9 cellular contexts compared by ENCODE assay signal in the genomic region with DNA sequence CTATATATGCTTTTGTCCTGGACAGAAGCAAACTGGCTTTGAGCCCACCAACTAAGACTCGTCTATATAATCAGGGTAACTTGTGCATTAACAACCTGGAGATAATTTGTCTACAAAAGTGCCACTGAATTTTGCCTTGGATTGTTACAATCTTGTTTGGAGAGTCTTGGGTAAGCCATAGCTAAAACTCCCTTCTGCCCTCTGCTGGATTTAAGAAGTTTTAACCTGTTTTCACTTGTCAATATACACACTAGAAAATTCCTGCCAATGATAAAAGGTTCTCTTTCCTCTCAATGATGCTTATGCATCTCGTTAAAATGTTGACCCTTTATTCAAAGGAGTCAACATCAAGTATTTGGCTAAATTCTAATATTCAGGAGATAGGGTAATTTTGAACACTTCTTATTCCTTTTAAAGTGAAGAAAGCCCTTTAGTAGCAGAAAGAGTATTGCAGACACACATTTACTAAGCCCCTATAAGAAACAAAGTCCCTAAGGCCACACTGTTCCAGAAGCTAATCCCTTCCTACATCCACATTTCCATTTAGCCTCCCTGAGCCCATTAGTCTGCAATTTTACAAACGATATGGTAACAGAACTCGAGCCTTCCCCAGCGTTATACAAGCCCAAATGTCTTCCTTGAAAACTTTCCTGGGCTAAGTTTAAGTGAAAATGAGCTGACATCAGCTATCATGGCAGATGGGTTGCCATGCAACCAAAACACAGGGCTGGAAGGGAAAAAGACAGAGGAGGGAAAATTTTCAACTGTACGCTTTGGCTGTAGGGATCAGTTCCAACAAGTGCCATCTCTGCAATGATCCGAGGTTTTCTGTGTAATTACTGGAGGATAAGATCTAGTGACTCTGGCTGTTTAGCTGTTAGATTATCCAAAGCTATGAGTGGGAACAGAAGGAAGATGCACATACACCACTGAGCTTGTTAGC.
DNase-seq lines count a peak whose midpoint lies in the region; ATAC-seq and TF ChIP-seq lines count a peak whose summit lies in the region.
"Had no signal": no experiment of that assay in that cellular context is flagged by ENCODE, and none has a peak within 500 bp of the region (broad histone marks: within the 10 kb centered on the region; RNA-seq: fewer than 3 reads in every experiment).

No MANE protein-coding gene starts in this region.

- DNase-seq in G401 (ENCODE audit: low spot score) (peak; percentile 71), HCEC 1CT (peak; percentile 61), NCI-H2107 (lab: John Stamatoyannopoulos, UW) (peak; percentile 75), WTC11 (ENCODE audit: low spot score) (no peak), hepatocyte (ENCODE audit: low spot score) (peak; percentile 70), tibial nerve (ENCODE audit: low spot score in 2 of 2) (no peak)
- no peak for DNase-seq in activated T-helper 1 cell treated with anti-CD3 and anti-CD28 coated beads, Interleukin-12 subunit alpha, Interleukin-12 subunit beta, Interleukin-2, Interleukin-4 antibody, amounts not matched to agents 30 ng/mL and 10 ng/mL and 1 ng/mL, durations not matched to agents 14 hours and 24 hours and 36 hours (ENCODE audit: low spot score)
- DNase-seq in effector CD8-positive, alpha-beta T cell (lab: John Stamatoyannopoulos, UW): no peak

- H3K4me2 ChIP-seq in hepatocyte: no peak overlapping the region

- no peaks in the 10 kb centered on the region for H3K27me3 Mint-ChIP-seq in WTC11 (ENCODE audit: low read depth)
- no peaks in the 10 kb centered on the region for H3K27me3 Mint-ChIP-seq in activated T-helper 1 cell treated with anti-CD3 and anti-CD28 coated beads, Interleukin-12 subunit alpha, Interleukin-12 subunit beta, Interleukin-2, Interleukin-4 antibody, amounts not matched to agents 30 ng/mL and 10 ng/mL and 1 ng/mL, durations not matched to agents 14 hours and 24 hours and 36 hours (ENCODE audit: insufficient read depth)

- H3K79me2 ChIP-seq in hepatocyte: peaks cover 24% of the 10 kb centered on the region

- H3K4me1 ChIP-seq in hepatocyte (ENCODE audit: insufficient read depth) (no peaks in the 10 kb centered on the region), tibial nerve (peaks cover 0 to 8% (median 0%) of the 10 kb centered on the region in 4 donors)

- H3K9me3 ChIP-seq in hepatocyte (ENCODE audit: low read depth) (no peaks in the 10 kb centered on the region), tibial nerve (no peaks in the 10 kb centered on the region)

- H3K36me3 Mint-ChIP-seq in WTC11: peaks cover 22% of the 10 kb centered on the region
- peaks cover 10% of the 10 kb centered on the region for H3K36me3 Mint-ChIP-seq in activated T-helper 1 cell treated with anti-CD3 and anti-CD28 coated beads, Interleukin-12 subunit alpha, Interleukin-12 subunit beta, Interleukin-2, Interleukin-4 antibody, amounts not matched to agents 30 ng/mL and 10 ng/mL and 1 ng/mL, durations not matched to agents 14 hours and 24 hours and 36 hours (ENCODE audit: low read depth)

- H3K36me3 ChIP-seq in hepatocyte (replicated peaks; ENCODE audit: insufficient read depth, low read depth) (no peaks in the 10 kb centered on the region), tibial nerve (peaks cover 0 to 13% (median 0%) of the 10 kb centered on the region in 3 donors)

- TF ChIP-seq POLR2A in tibial nerve (IDR thresholded peaks at IDR 0.05): no peak

- CTCF ChIA-PET in WTC11 (lab: Charles Lee): interaction anchor here (0.8 to 2.1 kb wide), 17 partner anchors 10 to 326 kb away, joined by 3 to 18 read pairs (median 4); no protein-coding TSS in a partner anchor

- no peaks in the 10 kb centered on the region for H3K9me2 ChIP-seq in hepatocyte (replicated peaks; ENCODE audit: insufficient read depth)

- no peak for TF ChIP-seq EP300 in tibial nerve (IDR thresholded peaks at IDR 0.05)

- H3K27ac ChIP-seq in hepatocyte (no peak overlapping the region), tibial nerve (no peak overlapping the region)

- H3K27ac Mint-ChIP-seq in WTC11: peak overlapping the region; percentile 71
- no peak overlapping the region for H3K27ac Mint-ChIP-seq in activated T-helper 1 cell treated with anti-CD3 and anti-CD28 coated beads, Interleukin-12 subunit alpha, Interleukin-12 subunit beta, Interleukin-2, Interleukin-4 antibody, amounts not matched to agents 30 ng/mL and 10 ng/mL and 1 ng/mL, durations not matched to agents 14 hours and 24 hours and 36 hours
- H3K27ac Mint-ChIP-seq: T-helper 1 cell treated with Interleukin-12 subunit alpha and Interleukin-12 subunit beta and Interleukin-4 antibody, amounts not matched to agents 30 μg/mL and 1 μg/mL, for 36 hours had no signal

- peaks cover 18% of the 10 kb centered on the region for H3K4me1 Mint-ChIP-seq in WTC11
- H3K4me1 Mint-ChIP-seq in activated T-helper 1 cell treated with anti-CD3 and anti-CD28 coated beads, Interleukin-12 subunit alpha, Interleukin-12 subunit beta, Interleukin-2, Interleukin-4 antibody, amounts not matched to agents 30 ng/mL and 10 ng/mL and 1 ng/mL, durations not matched to agents 14 hours and 24 hours and 36 hours (ENCODE audit: low read depth): peaks cover 11% of the 10 kb centered on the region

- peaks cover 1% of the 10 kb centered on the region for H4K20me1 ChIP-seq in hepatocyte (ENCODE audit: insufficient read depth, poor library complexity, severe bottlenecking)

- POLR2A ChIA-PET in WTC11 (lab: Charles Lee): no interaction called here

- TF ChIP-seq CTCF in WTC11 (IDR thresholded peaks at IDR 0.05) (no peak), hepatocyte (IDR thresholded peaks at IDR 0.05; ENCODE audit: poor library complexity) (peak; percentile 61), tibial nerve (IDR thresholded peaks at IDR 0.05) (peak; percentile 39 to 52 (median 43))

- no peak overlapping the region for H2AFZ ChIP-seq in hepatocyte

- peak; percentile 77 for ATAC-seq in WTC11

- intact Hi-C loops in activated T-helper 1 cell treated with anti-CD3 and anti-CD28 coated beads, Interleukin-12 subunit alpha, Interleukin-12 subunit beta, Interleukin-2, Interleukin-4 antibody, amounts not matched to agents 30 ng/mL and 10 ng/mL and 1 ng/mL, durations not matched to agents 14 hours and 24 hours and 36 hours (cut with micrococcal nuclease): loop anchor here (1.0 kb wide), 2 partner anchors 237 to 336 kb away; no protein-coding TSS in a partner anchor

- in situ Hi-C loops in G401 (cut with HindIII; ENCODE audit: low sequenced_read_pairs): no loop called here

- H3K4me3 ChIP-seq in hepatocyte (no peak overlapping the region), tibial nerve (no peak overlapping the region)

- H3K27me3 ChIP-seq in hepatocyte: no peaks in the 10 kb centered on the region
- H3K27me3 ChIP-seq in tibial nerve: no peaks in the 10 kb centered on the region

- WGBS in hepatocyte (ENCODE audit: low lambda C conversion rate, missing lambda C conversion rate): 52% methylated on average over 7 of the region's 7 CpGs
- WGBS in tibial nerve, 2 donors: 55 to 61% methylated on average over 7 of the region's 7 CpGs

- H3K9me3 Mint-ChIP-seq in WTC11: no peaks in the 10 kb centered on the region
- H3K9me3 Mint-ChIP-seq in activated T-helper 1 cell treated with anti-CD3 and anti-CD28 coated beads, Interleukin-12 subunit alpha, Interleukin-12 subunit beta, Interleukin-2, Interleukin-4 antibody, amounts not matched to agents 30 ng/mL and 10 ng/mL and 1 ng/mL, durations not matched to agents 14 hours and 24 hours and 36 hours: no peaks in the 10 kb centered on the region
- H3K9me3 Mint-ChIP-seq: T-helper 1 cell treated with Interleukin-12 subunit alpha and Interleukin-12 subunit beta and Interleukin-4 antibody, amounts not matched to agents 30 μg/mL and 1 μg/mL, for 36 hours had no signal

- no peak overlapping the region for H3K4me3 Mint-ChIP-seq in WTC11
- no peak overlapping the region for H3K4me3 Mint-ChIP-seq in activated T-helper 1 cell treated with anti-CD3 and anti-CD28 coated beads, Interleukin-12 subunit alpha, Interleukin-12 subunit beta, Interleukin-2, Interleukin-4 antibody, amounts not matched to agents 30 ng/mL and 10 ng/mL and 1 ng/mL, durations not matched to agents 14 hours and 24 hours and 36 hours
- H3K4me3 Mint-ChIP-seq: T-helper 1 cell treated with Interleukin-12 subunit alpha and Interleukin-12 subunit beta and Interleukin-4 antibody, amounts not matched to agents 30 μg/mL and 1 μg/mL, for 36 hours had no signal

TF ChIP-seq in WTC11, 78 proteins besides CTCF, POLR2A, EP300 and RAD21:
- TF ChIP-seq, protein P1, sequence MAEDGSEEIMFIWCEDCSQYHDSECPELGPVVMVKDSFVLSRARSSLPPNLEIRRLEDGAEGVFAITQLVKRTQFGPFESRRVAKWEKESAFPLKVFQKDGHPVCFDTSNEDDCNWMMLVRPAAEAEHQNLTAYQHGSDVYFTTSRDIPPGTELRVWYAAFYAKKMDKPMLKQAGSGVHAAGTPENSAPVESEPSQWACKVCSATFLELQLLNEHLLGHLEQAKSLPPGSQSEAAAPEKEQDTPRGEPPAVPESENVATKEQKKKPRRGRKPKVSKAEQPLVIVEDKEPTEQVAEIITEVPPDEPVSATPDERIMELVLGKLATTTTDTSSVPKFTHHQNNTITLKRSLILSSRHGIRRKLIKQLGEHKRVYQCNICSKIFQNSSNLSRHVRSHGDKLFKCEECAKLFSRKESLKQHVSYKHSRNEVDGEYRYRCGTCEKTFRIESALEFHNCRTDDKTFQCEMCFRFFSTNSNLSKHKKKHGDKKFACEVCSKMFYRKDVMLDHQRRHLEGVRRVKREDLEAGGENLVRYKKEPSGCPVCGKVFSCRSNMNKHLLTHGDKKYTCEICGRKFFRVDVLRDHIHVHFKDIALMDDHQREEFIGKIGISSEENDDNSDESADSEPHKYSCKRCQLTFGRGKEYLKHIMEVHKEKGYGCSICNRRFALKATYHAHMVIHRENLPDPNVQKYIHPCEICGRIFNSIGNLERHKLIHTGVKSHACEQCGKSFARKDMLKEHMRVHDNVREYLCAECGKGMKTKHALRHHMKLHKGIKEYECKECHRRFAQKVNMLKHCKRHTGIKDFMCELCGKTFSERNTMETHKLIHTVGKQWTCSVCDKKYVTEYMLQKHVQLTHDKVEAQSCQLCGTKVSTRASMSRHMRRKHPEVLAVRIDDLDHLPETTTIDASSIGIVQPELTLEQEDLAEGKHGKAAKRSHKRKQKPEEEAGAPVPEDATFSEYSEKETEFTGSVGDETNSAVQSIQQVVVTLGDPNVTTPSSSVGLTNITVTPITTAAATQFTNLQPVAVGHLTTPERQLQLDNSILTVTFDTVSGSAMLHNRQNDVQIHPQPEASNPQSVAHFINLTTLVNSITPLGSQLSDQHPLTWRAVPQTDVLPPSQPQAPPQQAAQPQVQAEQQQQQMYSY (CRISPR knock-in tag; IDR thresholded peaks at IDR 0.05): no peak
- TF ChIP-seq ZNF263 (CRISPR knock-in tag; IDR thresholded peaks at IDR 0.05; ENCODE audit: low read depth): no peak
TF ChIP-seq in WTC11: peak in this region for 0.

Comparison
In these comparisons a context has a peak if more than half of its experiments do, and no peak if none do; other contexts are left out.
1. DNase-seq: peak in G401 (single experiment), HCEC 1CT (single experiment), NCI-H2107 (single experiment) and hepatocyte (single experiment); none in WTC11 (single experiment), tibial nerve (0 of 2), activated T-helper 1 cell treated with anti-CD3 and anti-CD28 coated beads, Interleukin-12 subunit alpha, Interleukin-12 subunit beta, Interleukin-2, Interleukin-4 antibody, amounts not matched to agents 30 ng/mL and 10 ng/mL and 1 ng/mL, durations not matched to agents 14 hours and 24 hours and 36 hours (single experiment) and effector CD8-positive, alpha-beta T cell (single experiment).